ENCODE assay signal across 18 cellular contexts in genomic region chr16:47073223-47074155, GRCh38.
DNase-seq lines count a peak whose midpoint lies in the region; ATAC-seq and TF ChIP-seq lines count a peak whose summit lies in the region.
"Had no signal": no experiment of that assay in that cellular context is flagged by ENCODE, and none has a peak within 500 bp of the region (broad histone marks: within the 10 kb centered on the region; RNA-seq: fewer than 3 reads in every experiment).

No MANE protein-coding gene starts in this region.

- H3K36me3 Mint-ChIP-seq in activated CD4-positive, alpha-beta T cell treated with anti-CD3 and anti-CD28 coated beads, Interleukin-2, amount 10 ng/mL, durations not matched to agents 7 days and 5 days (ENCODE audit: low read depth): peaks cover 2% of the 10 kb centered on the region
- H3K36me3 Mint-ChIP-seq in activated CD4-positive, alpha-beta memory T cell treated with anti-CD3 and anti-CD28 coated beads for 36 hours: no peaks in the 10 kb centered on the region
- H3K36me3 Mint-ChIP-seq: mesothelial cell of epicardium had no signal

- POLR2A ChIA-PET in activated CD4-positive, alpha-beta T cell treated with anti-CD3 and anti-CD28 coated beads, Interleukin-2, amount 10 ng/mL, durations not matched to agents 7 days and 5 days (lab: Charles Lee): no interaction called here
- POLR2A ChIA-PET in activated CD4-positive, alpha-beta memory T cell treated with anti-CD3 and anti-CD28 coated beads for 36 hours (lab: Charles Lee): no interaction called here

- H3K4me1 Mint-ChIP-seq in activated CD4-positive, alpha-beta T cell treated with anti-CD3 and anti-CD28 coated beads, Interleukin-2, amount 10 ng/mL, durations not matched to agents 7 days and 5 days: peaks cover 15% of the 10 kb centered on the region
- peaks cover 14% of the 10 kb centered on the region for H3K4me1 Mint-ChIP-seq in activated CD4-positive, alpha-beta memory T cell treated with anti-CD3 and anti-CD28 coated beads for 36 hours (ENCODE audit: low read depth)
- H3K4me1 Mint-ChIP-seq: mesothelial cell of epicardium had no signal

- ATAC-seq in GM18867 (IDR thresholded peaks at IDR 0.05; ENCODE audit: unreplicated experiment): peak; percentile 36
- ATAC-seq: esophagus mucosa had no signal

- peaks cover 2% of the 10 kb centered on the region for H3K27me3 Mint-ChIP-seq in activated CD4-positive, alpha-beta T cell treated with anti-CD3 and anti-CD28 coated beads, Interleukin-2, amount 10 ng/mL, durations not matched to agents 7 days and 5 days
- no peaks in the 10 kb centered on the region for H3K27me3 Mint-ChIP-seq in activated CD4-positive, alpha-beta memory T cell treated with anti-CD3 and anti-CD28 coated beads for 36 hours

- peaks cover 2% of the 10 kb centered on the region for H3K9me3 Mint-ChIP-seq in activated CD4-positive, alpha-beta T cell treated with anti-CD3 and anti-CD28 coated beads, Interleukin-2, amount 10 ng/mL, durations not matched to agents 7 days and 5 days
- no peaks in the 10 kb centered on the region for H3K9me3 Mint-ChIP-seq in activated CD4-positive, alpha-beta memory T cell treated with anti-CD3 and anti-CD28 coated beads for 36 hours

- CTCF ChIA-PET in activated CD4-positive, alpha-beta T cell treated with anti-CD3 and anti-CD28 coated beads, Interleukin-2, amount 10 ng/mL, durations not matched to agents 7 days and 5 days (lab: Charles Lee): no interaction called here
- CTCF ChIA-PET in activated CD4-positive, alpha-beta memory T cell treated with anti-CD3 and anti-CD28 coated beads for 36 hours (lab: Charles Lee): no interaction called here

- intact Hi-C loops in activated CD4-positive, alpha-beta memory T cell treated with anti-CD3 and anti-CD28 coated beads for 36 hours (cut with micrococcal nuclease): no loop called here

- no peak overlapping the region for H3K27ac Mint-ChIP-seq in activated CD4-positive, alpha-beta T cell treated with anti-CD3 and anti-CD28 coated beads, Interleukin-2, amount 10 ng/mL, durations not matched to agents 7 days and 5 days
- no peak overlapping the region for H3K27ac Mint-ChIP-seq in activated CD4-positive, alpha-beta memory T cell treated with anti-CD3 and anti-CD28 coated beads for 36 hours
- H3K27ac Mint-ChIP-seq: B cell, HFFc6, mesothelial cell of epicardium had no signal

- DNase-seq in GM20000 (ENCODE audit: low spot score) (peak; percentile 24), NCI-H1417 (lab: John Stamatoyannopoulos, UW) (peak in 2 of 3 experiments; percentile 44 to 81), mesenteric fat pad (ENCODE audit: low spot score) (peak; percentile 16), cerebellum (ENCODE audit: low spot score) (no peak), activated T-cell treated with anti-CD3 and anti-CD28 coated beads for 4 hours (no peak)
- no peak for DNase-seq in activated CD4-positive, alpha-beta T cell treated with anti-CD3 and anti-CD28 coated beads, Interleukin-2, amount 10 ng/mL, durations not matched to agents 7 days and 5 days
- DNase-seq in activated CD4-positive, alpha-beta memory T cell treated with anti-CD3 and anti-CD28 coated beads for 36 hours: no peak
- DNase-seq: activated gamma-delta T cell; DMS 273 treated with DMSO at 0.1 percent for 48 hours; HFFc6; NCI-H1694 treated with DMSO at 0.1 percent for 48 hours; NCI-H524; sigmoid colon; stimulated activated CD4-positive, alpha-beta T cell treated with anti-CD3 and anti-CD28 coated beads, Interleukin-2, amount 100 ng/mL, for 48 hours had no signal

- H3K4me3 Mint-ChIP-seq in activated CD4-positive, alpha-beta T cell treated with anti-CD3 and anti-CD28 coated beads, Interleukin-2, amount 10 ng/mL, durations not matched to agents 7 days and 5 days: no peak overlapping the region
- no peak overlapping the region for H3K4me3 Mint-ChIP-seq in activated CD4-positive, alpha-beta memory T cell treated with anti-CD3 and anti-CD28 coated beads for 36 hours
- H3K4me3 Mint-ChIP-seq: B cell, HFFc6, mesothelial cell of epicardium had no signal

- no peak for TF ChIP-seq CTCF in GM20000 (IDR thresholded peaks at IDR 0.05; ENCODE audit: extremely low read depth, missing control alignments)

Comparison
In these comparisons a context has a peak if more than half of its experiments do, and no peak if none do; other contexts are left out.
1. DNase-seq: peak in GM20000 (single experiment), NCI-H1417 (2 of 3) and mesenteric fat pad (single experiment); none in cerebellum (single experiment), activated T-cell treated with anti-CD3 and anti-CD28 coated beads for 4 hours (single experiment), activated CD4-positive, alpha-beta T cell treated with anti-CD3 and anti-CD28 coated beads, Interleukin-2, amount 10 ng/mL, durations not matched to agents 7 days and 5 days (single experiment) and activated CD4-positive, alpha-beta memory T cell treated with anti-CD3 and anti-CD28 coated beads for 36 hours (single experiment).